21 cellular contexts compared by ENCODE assay signal in genomic region chr6:161316531-161316930, GRCh38.
"Had no signal": no experiment of that assay in that cellular context is flagged by ENCODE, and none has a peak within 500 bp of the region (broad histone marks: within the 10 kb centered on the region; RNA-seq: fewer than 3 reads in every experiment).

No MANE protein-coding gene starts in this region.

- DNase-seq: activated CD4-positive, alpha-beta memory T cell treated with anti-CD3 and anti-CD28 coated beads, Interleukin-2, amount 10 ng/mL, durations not matched to agents 7 days and 5 days; activated CD4-positive, alpha-beta T cell treated with anti-CD3 and anti-CD28 coated beads for 1 hour; activated CD4-positive, alpha-beta T cell treated with anti-CD3 and anti-CD28 coated beads for 4 hours; activated CD4-positive, alpha-beta T cell treated with anti-CD3 and anti-CD28 coated beads, Interleukin-2, amount 10 ng/mL, durations not matched to agents 7 days and 5 days; activated CD4-positive, alpha-beta T cell treated with anti-CD3 and anti-CD28 coated beads, Interleukin-2, amount 50 U/mL, for 4 hours; activated CD8-positive, alpha-beta memory T cell treated with anti-CD3 and anti-CD28 coated beads, Interleukin-2, amount 50 U/mL, for 48 hours; activated gamma-delta T cell; activated naive CD4-positive, alpha-beta T cell; activated naive CD4-positive, alpha-beta T cell treated with anti-CD3 and anti-CD28 coated beads, Interleukin-2, amount 10 ng/mL, durations not matched to agents 7 days and 5 days; activated naive CD8-positive, alpha-beta T cell treated with anti-CD3 and anti-CD28 coated beads, Interleukin-2, amount 10 ng/mL, durations not matched to agents 7 days and 5 days; activated T-cell treated with anti-CD3 and anti-CD28 coated beads for 4 hours; activated T-cell treated with anti-CD3 and anti-CD28 coated beads, Interleukin-2, amount 50 U/mL, for 24 hours; activated T-cell treated with anti-CD3 and anti-CD28 coated beads, Interleukin-2, amount 50 U/mL, for 72 hours; central memory CD4-positive, alpha-beta T cell; cerebellar nuclear complex; colonic mucosa; effector CD8-positive, alpha-beta T cell; endodermal cell; foreskin keratinocyte; heart right ventricle; T-helper 9 cell had no signal
